ENCODE assay signal across 18 cellular contexts in genomic region chr11:12745787-12746186, GRCh38.
DNase-seq lines count a peak whose midpoint lies in the region; FAIRE-seq and TF ChIP-seq lines count a peak whose summit lies in the region.
"Had no signal": no experiment of that assay in that cellular context is flagged by ENCODE, and none has a peak within 500 bp of the region (broad histone marks: within the 10 kb centered on the region; RNA-seq: fewer than 3 reads in every experiment).

No MANE protein-coding gene starts in this region.

- TF ChIP-seq POLR2A in GM12892 (IDR thresholded peaks at IDR 0.05; ENCODE audit: low read depth, low read length), result no peak

- H2AFZ ChIP-seq in parathyroid adenoma, result no peak overlapping the region

- no peaks in the 10 kb centered on the region for H3K36me3 Mint-ChIP-seq in endodermal cell (ENCODE audit: low read depth)
- H3K36me3 Mint-ChIP-seq: natural killer cell had no signal

- peak overlapping the region; percentile 5 for H3K27ac ChIP-seq in endodermal cell (ENCODE audit: low read depth, low read length)
- peak overlapping the region; percentile 54 for H3K27ac ChIP-seq in parathyroid adenoma
- H3K27ac ChIP-seq: adrenal gland, right lobe of liver had no signal

- peaks cover 21% of the 10 kb centered on the region for H3K79me2 ChIP-seq in parathyroid adenoma

- no peak overlapping the region for H3K27ac Mint-ChIP-seq in endodermal cell
- H3K27ac Mint-ChIP-seq: natural killer cell, T-helper 17 cell had no signal

- H3K9ac ChIP-seq in endodermal cell (ENCODE audit: extremely low read depth, low read length, poor library complexity, severe bottlenecking) (no peak overlapping the region), parathyroid adenoma (no peak overlapping the region)

- H3K9me3 Mint-ChIP-seq in endodermal cell, result no peaks in the 10 kb centered on the region
- H3K9me3 Mint-ChIP-seq: natural killer cell had no signal

- WGBS in endodermal cell (ENCODE audit: insufficient coverage in 1 of 2, insufficient read length in 1 of 2), 2 experiments, result 76% methylated on average over 3 of the region's 3 CpGs; no CpG with 5 or more reads in 1 of the 2 experiments

- H3K4me3 ChIP-seq in endodermal cell (ENCODE audit: low read length) (no peak overlapping the region), parathyroid adenoma (ENCODE audit: low read depth, low read length) (no peak overlapping the region)
- H3K4me3 ChIP-seq: adrenal gland, lung, right lobe of liver had no signal

- H3K4me1 Mint-ChIP-seq in endodermal cell, result peaks cover 49% of the 10 kb centered on the region
- H3K4me1 Mint-ChIP-seq: natural killer cell, T-helper 17 cell had no signal

- H3K9me3 ChIP-seq in endodermal cell (ENCODE audit: control insufficient read depth, low read length) (no peaks in the 10 kb centered on the region), parathyroid adenoma (ENCODE audit: control insufficient read depth, low read length) (no peaks in the 10 kb centered on the region)
- H3K9me3 ChIP-seq: adrenal gland, Caco-2, right lobe of liver had no signal

- H3K4me1 ChIP-seq in endodermal cell (ENCODE audit: control insufficient read depth, insufficient read depth, low read length) (peaks cover 17% of the 10 kb centered on the region), parathyroid adenoma (peaks cover 10% of the 10 kb centered on the region)

- no peak overlapping the region for H3K4me3 Mint-ChIP-seq in endodermal cell
- H3K4me3 Mint-ChIP-seq: natural killer cell, T-helper 17 cell had no signal

- peak; percentile 38 for FAIRE-seq in GM12892 (lab: Jason Lieb, UNC)
- FAIRE-seq in HTR-8/SVneo (lab: Jason Lieb, UNC), result no peak
- no peak for FAIRE-seq in frontal cortex (lab: Jason Lieb, UNC)
- FAIRE-seq: H54 had no signal

- DNase-seq in GM12892 (ENCODE audit: insufficient read length), result no peak
- DNase-seq in NCI-H146 treated with DMSO at 0.1 percent for 48 hours (lab: John Stamatoyannopoulos, UW; ENCODE audit: unreplicated experiment), result peak; percentile 21
- no peak for DNase-seq in endodermal cell
- no peak for DNase-seq in amniotic stem cell (lab: John Stamatoyannopoulos, UW)
- no peak for DNase-seq in GF-D8 (lab: John Stamatoyannopoulos, UW)
- no peak for DNase-seq in HTR-8/SVneo (ENCODE audit: insufficient read length, low spot score)
- DNase-seq in frontal cortex (ENCODE audit: low spot score in 2 of 2), result no peak
- DNase-seq: activated CD4-positive, CD25-positive, alpha-beta regulatory T cell; adrenal gland; Caco-2; GDM1; natural killer cell; NK-92 treated with Interleukin-12 subunit alpha and Interleukin-12 subunit beta, amount 100 ng/mL, for 24 hours; right lobe of liver; T-helper 17 cell had no signal

- H3K27me3 ChIP-seq in endodermal cell (ENCODE audit: control insufficient read depth, insufficient read depth, low read length, poor library complexity, severe bottlenecking) (no peaks in the 10 kb centered on the region), parathyroid adenoma (ENCODE audit: control insufficient read depth, insufficient read depth, low read length) (no peaks in the 10 kb centered on the region)
- H3K27me3 ChIP-seq: adrenal gland, right lobe of liver had no signal

- no peaks in the 10 kb centered on the region for H3K27me3 Mint-ChIP-seq in endodermal cell (ENCODE audit: insufficient read depth)

- TF ChIP-seq CTCF in endodermal cell (conservative IDR thresholded peaks at IDR 0.05), result no peak
- TF ChIP-seq CTCF in parathyroid adenoma (IDR thresholded peaks at IDR 0.05), result no peak

- H3K36me3 ChIP-seq in endodermal cell (ENCODE audit: control insufficient read depth, insufficient read depth, low read length) (peaks cover 3% of the 10 kb centered on the region), parathyroid adenoma (ENCODE audit: control insufficient read depth, insufficient read depth, low read length) (no peaks in the 10 kb centered on the region)
- H3K36me3 ChIP-seq: adrenal gland, right lobe of liver had no signal

- H3K4me2 ChIP-seq in parathyroid adenoma (ENCODE audit: low read length), result no peak overlapping the region
